In the genomic region with DNA sequence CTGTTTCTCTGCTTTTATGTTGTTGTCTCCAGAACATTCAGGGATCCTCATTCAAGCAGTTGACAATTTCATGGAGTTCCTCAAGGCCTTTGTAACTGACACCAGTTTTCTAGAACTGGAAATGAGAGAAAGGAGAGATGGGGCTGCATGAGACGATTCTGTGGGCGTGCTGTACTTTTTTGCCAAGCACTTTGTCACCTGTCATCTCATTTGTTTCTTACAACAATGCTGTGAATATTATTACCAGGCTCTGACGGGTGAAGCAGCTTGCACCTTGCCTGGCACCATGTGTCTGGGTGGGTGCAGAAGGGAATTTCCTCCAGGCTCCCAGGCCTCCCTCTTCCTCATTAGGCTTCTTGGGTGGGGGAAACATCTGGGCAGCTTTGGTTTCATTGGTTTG, we compare ENCODE assay signal across 20 cellular contexts. TPM values are rescaled to one million over a fixed set of nuclear protein-coding genes. Genes with fewer than 3 reads are reported as not detected.
"Had no signal": no experiment of that assay in that cellular context is flagged by ENCODE, and none has a peak within 500 bp of the region (broad histone marks: within the 10 kb centered on the region; RNA-seq: fewer than 3 reads in every experiment).

No MANE protein-coding gene starts in this region.

- H3K36me3 Mint-ChIP-seq: activated naive CD8-positive, alpha-beta T cell treated with anti-CD3 and anti-CD28 coated beads for 36 hours; naive thymus-derived CD4-positive, alpha-beta T cell; stimulated activated effector memory CD8-positive, alpha-beta T cell treated with anti-CD3 and anti-CD28 coated beads, Interleukin-12 subunit alpha, Interleukin-12 subunit beta, amount 100 ng/mL, for 72 hours; type B pancreatic cell had no signal

- H3K4me3 Mint-ChIP-seq: activated naive CD8-positive, alpha-beta T cell treated with anti-CD3 and anti-CD28 coated beads for 36 hours; endodermal cell; naive thymus-derived CD4-positive, alpha-beta T cell; stimulated activated effector memory CD8-positive, alpha-beta T cell treated with anti-CD3 and anti-CD28 coated beads, Interleukin-12 subunit alpha, Interleukin-12 subunit beta, amount 100 ng/mL, for 72 hours; type B pancreatic cell had no signal

- H3K27ac Mint-ChIP-seq: activated naive CD8-positive, alpha-beta T cell treated with anti-CD3 and anti-CD28 coated beads for 36 hours; endodermal cell; naive thymus-derived CD4-positive, alpha-beta T cell; progenitor cell of endocrine pancreas; stimulated activated effector memory CD8-positive, alpha-beta T cell treated with anti-CD3 and anti-CD28 coated beads, Interleukin-12 subunit alpha, Interleukin-12 subunit beta, amount 100 ng/mL, for 72 hours; type B pancreatic cell had no signal

- H3K4me3 ChIP-seq: coronary artery, esophagus squamous epithelium, gastroesophageal sphincter, vagina had no signal

- ATAC-seq: gastroesophageal sphincter; naive thymus-derived CD4-positive, alpha-beta T cell; stimulated activated effector memory CD8-positive, alpha-beta T cell treated with anti-CD3 and anti-CD28 coated beads, Interleukin-12 subunit alpha, Interleukin-12 subunit beta, amount 100 ng/mL, for 72 hours had no signal

- H3K9me3 Mint-ChIP-seq: activated naive CD8-positive, alpha-beta T cell treated with anti-CD3 and anti-CD28 coated beads for 36 hours; naive thymus-derived CD4-positive, alpha-beta T cell; stimulated activated effector memory CD8-positive, alpha-beta T cell treated with anti-CD3 and anti-CD28 coated beads, Interleukin-12 subunit alpha, Interleukin-12 subunit beta, amount 100 ng/mL, for 72 hours had no signal

- DNase-seq: activated naive CD4-positive, alpha-beta T cell treated with Interleukin-2 at 50 U/mL for 16 hours; activated naive CD8-positive, alpha-beta T cell treated with anti-CD3 and anti-CD28 coated beads for 36 hours; activated T-cell treated with anti-CD3 and anti-CD28 coated beads, Interleukin-2, amount 50 U/mL, for 1 hour; amniotic stem cell; cerebellar nuclear complex; endodermal cell; esophagus squamous epithelium; hypothalamus; mesenchymal stem cell; naive thymus-derived CD4-positive, alpha-beta T cell; stimulated activated CD4-positive, alpha-beta T cell treated with anti-CD3 and anti-CD28 coated beads, Interleukin-1b, Interleukin-23, amount 100 ng/mL, for 48 hours; T-helper 9 cell had no signal

- H3K9me3 ChIP-seq: esophagus squamous epithelium, gastroesophageal sphincter, vagina had no signal

- H3K36me3 ChIP-seq: esophagus squamous epithelium, gastroesophageal sphincter, vagina had no signal

- H3K27me3 ChIP-seq: gastroesophageal sphincter, vagina had no signal

RNA-seq across cellular contexts. Expression of a gene that starts 22.2 kb away (rescaled TPM):
- total RNA-seq: activated naive CD8-positive, alpha-beta T cell treated with anti-CD3 and anti-CD28 coated beads for 36 hours had no signal
- polyA plus RNA-seq: naive thymus-derived CD4-positive, alpha-beta T cell had no signal

RNA-seq across cellular contexts. Expression of a gene that starts 37.4 kb away (rescaled TPM):
- total RNA-seq: endodermal cell, osteoblast, progenitor cell of endocrine pancreas, temporal lobe had no signal
